Comparison of ENCODE assay signal across 9 cellular contexts in genomic region chr10:93072225-93072712, GRCh38. TPM values are rescaled to one million over a fixed set of nuclear protein-coding genes. Genes with fewer than 3 reads are reported as not detected.
DNase-seq lines count a peak whose midpoint lies in the region; ATAC-seq, FAIRE-seq and TF ChIP-seq lines count a peak whose summit lies in the region.
"Had no signal": no experiment of that assay in that cellular context is flagged by ENCODE, and none has a peak within 500 bp of the region (broad histone marks: within the 10 kb centered on the region; RNA-seq: fewer than 3 reads in every experiment).

No MANE protein-coding gene starts in this region.

- no peak overlapping the region for H3K27ac ChIP-seq in sigmoid colon

- peak overlapping the region; percentile 21 for H3K27ac Mint-ChIP-seq in T-helper 17 cell
- H3K27ac Mint-ChIP-seq in glutamatergic neuron (ENCODE audit: unreplicated experiment), result no peak overlapping the region

- no peak for ATAC-seq in T-helper 17 cell

- 1% methylated on average over 27 of the region's 27 CpGs for WGBS in sigmoid colon, 2 donors

- TF ChIP-seq EP300 in sigmoid colon (IDR thresholded peaks at IDR 0.05), result no peak

- DNase-seq in H7 (peak; percentile 69), T-helper 17 cell (no peak), glutamatergic neuron (no peak), sigmoid colon (no peak), NCI-H187 treated with DMSO at 0.1 percent for 48 hours (lab: John Stamatoyannopoulos, UW) (no peak), hepatic stellate cell (ENCODE audit: low spot score) (no peak), NCI-H146 (lab: John Stamatoyannopoulos, UW) (no peak), frontal cortex (ENCODE audit: low spot score in 2 of 2) (no peak)
- DNase-seq: stimulated activated CD8-positive, alpha-beta memory T cell treated with anti-CD3 and anti-CD28 coated beads, Interleukin-4, amount 100 ng/mL, for 48 hours had no signal

- H3K4me3 Mint-ChIP-seq in T-helper 17 cell, result peak overlapping the region; percentile 80
- peak overlapping the region; percentile 61 for H3K4me3 Mint-ChIP-seq in glutamatergic neuron (ENCODE audit: unreplicated experiment)

- H3K36me3 ChIP-seq in H7 (replicated peaks; ENCODE audit: control insufficient read depth, insufficient read depth, low read length), result no peaks in the 10 kb centered on the region
- H3K36me3 ChIP-seq in sigmoid colon, result no peaks in the 10 kb centered on the region

- H3K9me3 Mint-ChIP-seq in glutamatergic neuron (ENCODE audit: unreplicated experiment), result peaks cover 15% of the 10 kb centered on the region

- H3K36me3 Mint-ChIP-seq in T-helper 17 cell (ENCODE audit: low read depth) (peaks cover 9% of the 10 kb centered on the region), glutamatergic neuron (ENCODE audit: unreplicated experiment) (no peaks in the 10 kb centered on the region)

- H3K9me3 ChIP-seq in T-helper 17 cell (ENCODE audit: control insufficient read depth, low read length, poor library complexity, severe bottlenecking), result no peaks in the 10 kb centered on the region
- H3K9me3 ChIP-seq in sigmoid colon, result no peaks in the 10 kb centered on the region

- TF ChIP-seq POLR2A in sigmoid colon (IDR thresholded peaks at IDR 0.05), result no peak

- H3K4me3 ChIP-seq in H7 (ENCODE audit: insufficient read depth, low read depth, low read length) (peak overlapping the region; percentile 60), sigmoid colon (peak overlapping the region in 3 of 4 donors; percentile 15 to 44 (median 27))

- intact Hi-C loops in sigmoid colon (cut with DNase I), result no loop called here

- H3K4me1 Mint-ChIP-seq in T-helper 17 cell, result peaks cover 33% of the 10 kb centered on the region
- peaks cover 7% of the 10 kb centered on the region for H3K4me1 Mint-ChIP-seq in glutamatergic neuron (ENCODE audit: low read depth, unreplicated experiment)

- H3K4me1 ChIP-seq in sigmoid colon, result peaks cover 0 to 50% (median 43%) of the 10 kb centered on the region in 4 donors

- H3K27me3 ChIP-seq in H7 (ENCODE audit: control insufficient read depth, insufficient read depth, low read length) (peaks cover 93% of the 10 kb centered on the region), sigmoid colon (peaks cover 43 to 99% (median 83%) of the 10 kb centered on the region in 3 donors)

- no peak for FAIRE-seq in frontal cortex (lab: Jason Lieb, UNC)

- TF ChIP-seq CTCF in glutamatergic neuron (IDR thresholded peaks at IDR 0.05; ENCODE audit: partially characterized antibody, unreplicated experiment), result no peak
- TF ChIP-seq CTCF in sigmoid colon (IDR thresholded peaks at IDR 0.05), result no peak

- H3K27me3 Mint-ChIP-seq in T-helper 17 cell, result peaks cover 81% of the 10 kb centered on the region
- H3K27me3 Mint-ChIP-seq in glutamatergic neuron (ENCODE audit: unreplicated experiment), result peaks cover 45% of the 10 kb centered on the region

RNA-seq across cellular contexts. Expression of gene CYP26A1, which starts 1.4 kb away (rescaled TPM):
- 44.4 and 190 TPM in 2 replicates for total RNA-seq in H7 (2014; rRNA removed; shearing (Covaris generic))
- total RNA-seq in T-helper 17 cell (not detected), glutamatergic neuron (ENCODE audit: unreplicated experiment) (4.2 TPM), sigmoid colon (not detected), frontal cortex (16.7 TPM)
- polyA plus RNA-seq in sigmoid colon, result not detected

RNA-seq across cellular contexts. Expression of gene CYP26C1, which starts 11.7 kb away (rescaled TPM):
- total RNA-seq in H7 (2014; rRNA removed; shearing (Covaris generic)), result 0.26 and 0.28 TPM in 2 replicates
- total RNA-seq in T-helper 17 cell, result under 1 TPM; 0.18 to 0.20 TPM
- total RNA-seq in glutamatergic neuron (ENCODE audit: unreplicated experiment), result 0.10 TPM
- total RNA-seq in sigmoid colon, result under 1 TPM in 1 of 4 donors, not detected in 3; 0.14 TPM
- polyA plus RNA-seq in sigmoid colon, result under 1 TPM in 1 of 3 donors, not detected in 2; 0.03 TPM
- under 0.01 TPM for total RNA-seq in frontal cortex
